In genomic region chr19:40754611-40755247, GRCh38 we compare ENCODE assay signal across 8 cellular contexts.
DNase-seq lines count a peak whose midpoint lies in the region; TF ChIP-seq lines count a peak whose summit lies in the region.

No MANE protein-coding gene starts in this region.

- intact Hi-C loops in head of caudate nucleus (cut with DNase I) = no loop called here

- H3K27me3 ChIP-seq in HL-60 (ENCODE audit: insufficient read depth, poor library complexity, severe bottlenecking) = no peaks in the 10 kb centered on the region

- TF ChIP-seq CTCF in HL-60 (IDR thresholded peaks at IDR 0.05; ENCODE audit: insufficient read depth, low read length) = no peak

- peak overlapping the region; percentile 31 for H3K4me3 ChIP-seq in HL-60 (replicated peaks; ENCODE audit: insufficient read depth, low read length)

- H3K27ac ChIP-seq in HL-60 (replicated peaks) = no peak overlapping the region

- DNase-seq in HL-60 (ENCODE audit: low read depth in 1 of 2, low spot score in 1 of 2) (peak in 1 of 2 experiments; percentile 63), head of caudate nucleus (peak in 39 of 42 donors; percentile 22 to 81 (median 55)), GM19240 (ENCODE audit: insufficient read length, low spot score) (no peak), GM03348 (ENCODE audit: low spot score) (no peak), middle frontal gyrus (ENCODE audit: extremely low spot score, low spot score) (no peak)
- peak; percentile 57 to 59 for DNase-seq in activated CD4-positive, alpha-beta T cell treated with anti-CD3 and anti-CD28 coated beads, Interleukin-2, amount 50 U/mL, for 4 hours
- peak; percentile 42 to 58 for DNase-seq in stimulated activated CD8-positive, alpha-beta memory T cell treated with anti-CD3 and anti-CD28 coated beads, Interleukin-2, amount 100 ng/mL, for 48 hours (ENCODE audit: low read depth in 2 of 2)
- DNase-seq in activated CD4-positive, CD25-positive, alpha-beta regulatory T cell (lab: John Stamatoyannopoulos, UW) = no peak

Comparison
In these comparisons a context has a peak if more than half of its experiments do, and no peak if none do; other contexts are left out.
1. DNase-seq: peak in activated CD4-positive, alpha-beta T cell treated with anti-CD3 and anti-CD28 coated beads, Interleukin-2, amount 50 U/mL, for 4 hours (2 of 2), head of caudate nucleus (39 of 42) and stimulated activated CD8-positive, alpha-beta memory T cell treated with anti-CD3 and anti-CD28 coated beads, Interleukin-2, amount 100 ng/mL, for 48 hours (2 of 2); none in GM19240 (single experiment), GM03348 (single experiment), middle frontal gyrus (single experiment) and activated CD4-positive, CD25-positive, alpha-beta regulatory T cell (0 of 4).